ENCODE assay signal across 8 cellular contexts in genomic region chr1:160830321-160831153, GRCh38. TPM values are rescaled to one million over a fixed set of nuclear protein-coding genes. Genes with fewer than 3 reads are reported as not detected.
DNase-seq lines count a peak whose midpoint lies in the region; ATAC-seq and TF ChIP-seq lines count a peak whose summit lies in the region.

No MANE protein-coding gene starts in this region.

- peak; percentile 85 to 86 for ATAC-seq in stimulated activated naive B cell treated with anti-CD40 and anti-IgM and Interleukin-4, amounts not matched to agents 10 μg/mL and 1 μg/mL and 100 μg/mL, for 72 hours (replicated peaks)

- H3K9me3 Mint-ChIP-seq in activated CD4-positive, alpha-beta T cell treated with anti-CD3 and anti-CD28 coated beads, Interleukin-2, amount 10 ng/mL, durations not matched to agents 24 days and 14 days = no peaks in the 10 kb centered on the region
- no peaks in the 10 kb centered on the region for H3K9me3 Mint-ChIP-seq in stimulated activated naive B cell treated with anti-CD40 and anti-IgM and Interleukin-4, amounts not matched to agents 10 μg/mL and 1 μg/mL and 100 μg/mL, for 72 hours

- peak; percentile 43 for DNase-seq in 8988T
- DNase-seq in NCI-H187 treated with DMSO at 0.1 percent for 48 hours (lab: John Stamatoyannopoulos, UW) = peak; percentile 85
- peak; percentile 93 for DNase-seq in activated CD4-positive, alpha-beta T cell treated with anti-CD3 and anti-CD28 coated beads, Interleukin-2, amount 10 ng/mL, durations not matched to agents 24 days and 14 days
- DNase-seq in dermis blood vessel endothelial cell = peak; percentile 57
- peak; percentile 51 for DNase-seq in mucosa of gallbladder (ENCODE audit: low spot score)
- DNase-seq in stimulated activated naive B cell treated with anti-CD40 and anti-IgM and Interleukin-4, amounts not matched to agents 10 μg/mL and 1 μg/mL and 100 μg/mL, for 72 hours = peak; percentile 54
- DNase-seq in OCI-M2 (lab: John Stamatoyannopoulos, UW; ENCODE audit: unreplicated experiment) = no peak

- peak overlapping the region; percentile 22 for H3K27ac Mint-ChIP-seq in activated CD4-positive, alpha-beta T cell treated with anti-CD3 and anti-CD28 coated beads, Interleukin-2, amount 10 ng/mL, durations not matched to agents 24 days and 14 days
- H3K27ac Mint-ChIP-seq in stimulated activated naive B cell treated with anti-CD40 and anti-IgM and Interleukin-4, amounts not matched to agents 10 μg/mL and 1 μg/mL and 100 μg/mL, for 72 hours = peak overlapping the region; percentile 84

- H3K27me3 Mint-ChIP-seq in activated CD4-positive, alpha-beta T cell treated with anti-CD3 and anti-CD28 coated beads, Interleukin-2, amount 10 ng/mL, durations not matched to agents 24 days and 14 days = no peaks in the 10 kb centered on the region
- H3K27me3 Mint-ChIP-seq in stimulated activated naive B cell treated with anti-CD40 and anti-IgM and Interleukin-4, amounts not matched to agents 10 μg/mL and 1 μg/mL and 100 μg/mL, for 72 hours = no peaks in the 10 kb centered on the region

- intact Hi-C loops in activated CD4-positive, alpha-beta T cell treated with anti-CD3 and anti-CD28 coated beads, Interleukin-2, amount 10 ng/mL, durations not matched to agents 24 days and 14 days (cut with micrococcal nuclease) = loop anchor here (2.0 kb wide), 3 partner anchors 54 to 150 kb away; no protein-coding TSS in a partner anchor

- H3K36me3 Mint-ChIP-seq in activated CD4-positive, alpha-beta T cell treated with anti-CD3 and anti-CD28 coated beads, Interleukin-2, amount 10 ng/mL, durations not matched to agents 24 days and 14 days (ENCODE audit: low read depth) = no peaks in the 10 kb centered on the region
- H3K36me3 Mint-ChIP-seq in stimulated activated naive B cell treated with anti-CD40 and anti-IgM and Interleukin-4, amounts not matched to agents 10 μg/mL and 1 μg/mL and 100 μg/mL, for 72 hours = peaks cover 7 to 39% of the 10 kb centered on the region in 2 donors

- H3K4me3 Mint-ChIP-seq in activated CD4-positive, alpha-beta T cell treated with anti-CD3 and anti-CD28 coated beads, Interleukin-2, amount 10 ng/mL, durations not matched to agents 24 days and 14 days = no peak overlapping the region
- H3K4me3 Mint-ChIP-seq in stimulated activated naive B cell treated with anti-CD40 and anti-IgM and Interleukin-4, amounts not matched to agents 10 μg/mL and 1 μg/mL and 100 μg/mL, for 72 hours = no peak overlapping the region

- peaks cover 13% of the 10 kb centered on the region for H3K4me1 Mint-ChIP-seq in activated CD4-positive, alpha-beta T cell treated with anti-CD3 and anti-CD28 coated beads, Interleukin-2, amount 10 ng/mL, durations not matched to agents 24 days and 14 days
- H3K4me1 Mint-ChIP-seq in stimulated activated naive B cell treated with anti-CD40 and anti-IgM and Interleukin-4, amounts not matched to agents 10 μg/mL and 1 μg/mL and 100 μg/mL, for 72 hours = peaks cover 9 to 21% of the 10 kb centered on the region in 2 donors

- H3K4me3 ChIP-seq in GM12875 (ENCODE audit: low read depth, low read length) = no peak overlapping the region

- TF ChIP-seq CTCF in GM12875 (IDR thresholded peaks at IDR 0.05; ENCODE audit: borderline replicate concordance, insufficient read depth, low read depth, low read length) = peak; percentile 77

RNA-seq across cellular contexts. Expression of gene CD244, which starts 32.1 kb away (rescaled TPM):
- not detected in 2 replicates for total RNA-seq in activated CD4-positive, alpha-beta T cell treated with anti-CD3 and anti-CD28 coated beads, Interleukin-2, amount 10 ng/mL, durations not matched to agents 24 days and 14 days
- total RNA-seq in dermis blood vessel endothelial cell (0.14 TPM in 1 of 2 replicates, not detected in the other), mucosa of gallbladder (1.5 TPM)

RNA-seq across cellular contexts. Expression of gene LY9, which starts 34.6 kb away (rescaled TPM):
- 0.30 and 0.85 TPM in 2 replicates for total RNA-seq in activated CD4-positive, alpha-beta T cell treated with anti-CD3 and anti-CD28 coated beads, Interleukin-2, amount 10 ng/mL, durations not matched to agents 24 days and 14 days
- total RNA-seq in dermis blood vessel endothelial cell (not detected in 2 replicates), mucosa of gallbladder (3.9 TPM)

RNA-seq across cellular contexts. Expression of gene ITLN1, which starts 54.4 kb away (rescaled TPM):
- not detected in 2 replicates for total RNA-seq in activated CD4-positive, alpha-beta T cell treated with anti-CD3 and anti-CD28 coated beads, Interleukin-2, amount 10 ng/mL, durations not matched to agents 24 days and 14 days
- total RNA-seq in dermis blood vessel endothelial cell = not detected in 2 replicates
- 0.29 TPM for total RNA-seq in mucosa of gallbladder
